Comparison of ENCODE assay signal across 15 cellular contexts in genomic region chr20:17940447-17940971, GRCh38. TPM values are rescaled to one million over a fixed set of nuclear protein-coding genes. Genes with fewer than 3 reads are reported as not detected.
DNase-seq lines count a peak whose midpoint lies in the region; ATAC-seq, FAIRE-seq and TF ChIP-seq lines count a peak whose summit lies in the region.
"Had no signal": no experiment of that assay in that cellular context is flagged by ENCODE, and none has a peak within 500 bp of the region (broad histone marks: within the 10 kb centered on the region; RNA-seq: fewer than 3 reads in every experiment).

No MANE protein-coding gene starts in this region.

- H3K27me3 Mint-ChIP-seq in stimulated activated naive CD8-positive, alpha-beta T cell treated with anti-CD3 and anti-CD28 coated beads, Interleukin-15, Interleukin-2, amounts not matched to agents 100 ng/mL and 50 ng/mL, for 24 hours = no peaks in the 10 kb centered on the region
- no peaks in the 10 kb centered on the region for H3K27me3 Mint-ChIP-seq in T-cell
- H3K27me3 Mint-ChIP-seq: stimulated activated memory B cell treated with anti-CD40 and anti-IgM and Interleukin-4, amounts not matched to agents 10 μg/mL and 1 μg/mL and 100 μg/mL, for 72 hours had no signal

- no peak overlapping the region for H3K4me3 ChIP-seq in H1 (ENCODE audit: extremely low read depth in 1 of 4, insufficient read depth in 2 of 4, low read depth in 3 of 4, low read length in 4 of 4)
- H3K4me3 ChIP-seq: psoas muscle had no signal

- no peak overlapping the region for H2BK20ac ChIP-seq in H1 (ENCODE audit: low read length)

- H3K4me1 ChIP-seq in H1 (replicated peaks in 1 of 4; ENCODE audit: control insufficient read depth in 3 of 4, insufficient read depth in 4 of 4, low read length in 3 of 4) (peaks cover 10 to 23% (median 16%) of the 10 kb centered on the region in 4 experiments), foreskin keratinocyte (no peaks in the 10 kb centered on the region)

- no peak overlapping the region for H3K27ac ChIP-seq in H1 (ENCODE audit: low read depth, low read length)
- no peak overlapping the region for H3K27ac ChIP-seq in foreskin keratinocyte
- H3K27ac ChIP-seq: psoas muscle had no signal

- no peak for ATAC-seq in stimulated activated naive CD8-positive, alpha-beta T cell treated with anti-CD3 and anti-CD28 coated beads, Interleukin-15, Interleukin-2, amounts not matched to agents 100 U/mL and 50 U/mL, for 24 hours
- ATAC-seq in T-cell (replicated peaks in 1 of 4) (no peak), foreskin keratinocyte (no peak)
- ATAC-seq: psoas muscle; stimulated activated memory B cell treated with anti-CD40 and anti-IgM and Interleukin-4, amounts not matched to agents 10 μg/mL and 1 μg/mL and 100 μg/mL, for 72 hours had no signal

- POLR2A ChIA-PET in T-cell (lab: Charles Lee) = no interaction called here
- POLR2A ChIA-PET in H1 (lab: Charles Lee; ENCODE audit: partially characterized antibody) = interaction anchor here (0.6 to 3.5 kb wide), 24 partner anchors 9 to 435 kb away, joined by 3 to 30 read pairs (median 4); partner anchors contain the start of genes DSTN, MGME1, OVOL2 and RRBP1

- no peak overlapping the region for H2AFZ ChIP-seq in H1 (ENCODE audit: low read length)

- H2BK12ac ChIP-seq in H1 (ENCODE audit: low read depth, low read length) = no peak overlapping the region

- no peak for FAIRE-seq in H1 (lab: Jason Lieb, UNC)
- FAIRE-seq: GM18507 had no signal

- peak overlapping the region; percentile 22 for H3K27ac Mint-ChIP-seq in stimulated activated naive CD8-positive, alpha-beta T cell treated with anti-CD3 and anti-CD28 coated beads, Interleukin-15, Interleukin-2, amounts not matched to agents 100 ng/mL and 50 ng/mL, for 24 hours
- peak overlapping the region; percentile 1 to 36 for H3K27ac Mint-ChIP-seq in T-cell
- H3K27ac Mint-ChIP-seq: stimulated activated memory B cell treated with anti-CD40 and anti-IgM and Interleukin-4, amounts not matched to agents 10 μg/mL and 1 μg/mL and 100 μg/mL, for 72 hours had no signal

- 0 out of 2 replicates have a peak overlapping the region, but pooled peaks have one; percentile 0 for H2BK5ac ChIP-seq in H1 (ENCODE audit: low read depth, low read length)

- H3K9me3 Mint-ChIP-seq in stimulated activated naive CD8-positive, alpha-beta T cell treated with anti-CD3 and anti-CD28 coated beads, Interleukin-15, Interleukin-2, amounts not matched to agents 100 ng/mL and 50 ng/mL, for 24 hours = no peaks in the 10 kb centered on the region
- H3K9me3 Mint-ChIP-seq in T-cell = no peaks in the 10 kb centered on the region
- H3K9me3 Mint-ChIP-seq: stimulated activated memory B cell treated with anti-CD40 and anti-IgM and Interleukin-4, amounts not matched to agents 10 μg/mL and 1 μg/mL and 100 μg/mL, for 72 hours had no signal

- H3K23me2 ChIP-seq in H1 (ENCODE audit: low read depth, low read length) = no peaks in the 10 kb centered on the region

- H4K8ac ChIP-seq in H1 (ENCODE audit: extremely low read depth, insufficient read depth, low read length) = peak overlapping the region; percentile 35; the same call in 1 of the 2 replicates

- H3K36me3 ChIP-seq in H1 (ENCODE audit: control insufficient read depth in 2 of 4, insufficient read depth in 4 of 4, low read length in 3 of 4) = peaks cover 16 to 47% (median 38%) of the 10 kb centered on the region in 4 experiments

- H3K18ac ChIP-seq in H1 (ENCODE audit: extremely low read depth, low read length) = no peak overlapping the region

- DNase-seq in stimulated activated naive CD8-positive, alpha-beta T cell treated with anti-CD3 and anti-CD28 coated beads, Interleukin-15, Interleukin-2, amounts not matched to agents 100 U/mL and 50 U/mL, for 24 hours = no peak
- DNase-seq in T-cell = no peak
- DNase-seq in H1 (ENCODE audit: low read depth in 1 of 2, low spot score in 2 of 2) = peak in 1 of 2 experiments; percentile 70
- no peak for DNase-seq in GM20000 (ENCODE audit: low spot score)
- DNase-seq in activated CD4-positive, CD25-positive, alpha-beta regulatory T cell treated with anti-CD3 and anti-CD28 coated beads, Interleukin-2, amount 50 U/mL, for 72 hours = no peak
- DNase-seq in stimulated activated CD4-positive, alpha-beta T cell treated with anti-CD3 and anti-CD28 coated beads, Interleukin-1b, Interleukin-23, amount 100 ng/mL, for 48 hours = no peak
- no peak for DNase-seq in foreskin keratinocyte
- DNase-seq: IMR-90, NCI-H1436 treated with DMSO at 0.1 percent for 48 hours, NCI-H526 treated with DMSO at 0.1 percent for 48 hours, psoas muscle, SIG-M5 had no signal

- no peak overlapping the region for H2BK120ac ChIP-seq in H1 (replicated peaks; ENCODE audit: low read depth, low read length)

- no peaks in the 10 kb centered on the region; the same call in 1 of the 2 replicates for H3K79me1 ChIP-seq in H1 (ENCODE audit: low read depth, low read length)

- H3K9ac ChIP-seq in H1 (replicated peaks in 1 of 4; ENCODE audit: extremely low read depth in 1 of 4, low read depth in 3 of 4, low read length in 3 of 4) = no peak overlapping the region

- no peak overlapping the region for H4K91ac ChIP-seq in H1 (replicated peaks; ENCODE audit: insufficient read length, low read length)

- H2AK5ac ChIP-seq in H1 (ENCODE audit: low read depth, low read length) = no peak overlapping the region

- TF ChIP-seq CTCF in H1 (IDR thresholded peaks at IDR 0.05; ENCODE audit: control extremely low read depth in 1 of 3, insufficient read depth in 1 of 3, low read depth in 1 of 3, low read length in 3 of 3) (no peak), GM20000 (IDR thresholded peaks at IDR 0.05; ENCODE audit: extremely low read depth, missing control alignments) (no peak), foreskin keratinocyte (conservative IDR thresholded peaks at IDR 0.05) (no peak)

- no peak overlapping the region for H3K23ac ChIP-seq in H1 (ENCODE audit: insufficient read length)

- no peak for TF ChIP-seq EP300 in H1 (IDR thresholded peaks at IDR 0.05; ENCODE audit: borderline replicate concordance in 1 of 2, low read depth in 2 of 2, low read length in 2 of 2)

- peaks cover 3 to 18% of the 10 kb centered on the region in 2 experiments for H4K20me1 ChIP-seq in H1 (replicated peaks in 1 of 2; ENCODE audit: control insufficient read depth in 1 of 2, insufficient read depth in 2 of 2, low read length in 2 of 2)

- H2BK15ac ChIP-seq in H1 (ENCODE audit: low read length) = no peak overlapping the region

- H3K79me2 ChIP-seq in H1 (ENCODE audit: control insufficient read depth in 1 of 2, insufficient read depth in 2 of 2, low read length in 2 of 2) = peaks cover 0 to 2% of the 10 kb centered on the region in 2 experiments; a peak in 1 of 4 replicates

- H3K56ac ChIP-seq in H1 (replicated peaks; ENCODE audit: insufficient read length, low read depth, low read length) = no peak overlapping the region

- no peaks in the 10 kb centered on the region for H3K9me3 ChIP-seq in H1 (ENCODE audit: insufficient read depth in 2 of 2, low read depth in 1 of 2, low read length in 1 of 2)
- H3K9me3 ChIP-seq: psoas muscle had no signal

- CTCF ChIA-PET in T-cell (lab: Charles Lee) = interaction anchor here in 1 of 2 donors (0.5 kb wide), 1 partner anchor 435 kb away, joined by 4 read pairs; no protein-coding TSS in a partner anchor
- CTCF ChIA-PET in H1 (lab: Charles Lee; ENCODE audit: partially characterized antibody) = interaction anchor here (0.6 to 4.9 kb wide), 12 partner anchors 8 to 435 kb away, joined by 3 to 26 read pairs (median 3); no protein-coding TSS in a partner anchor

- no peak overlapping the region for H3K4me3 Mint-ChIP-seq in stimulated activated naive CD8-positive, alpha-beta T cell treated with anti-CD3 and anti-CD28 coated beads, Interleukin-15, Interleukin-2, amounts not matched to agents 100 ng/mL and 50 ng/mL, for 24 hours
- no peak overlapping the region for H3K4me3 Mint-ChIP-seq in T-cell
- H3K4me3 Mint-ChIP-seq: stimulated activated memory B cell treated with anti-CD40 and anti-IgM and Interleukin-4, amounts not matched to agents 10 μg/mL and 1 μg/mL and 100 μg/mL, for 72 hours had no signal

- H3K14ac ChIP-seq in H1 (ENCODE audit: insufficient read length) = no peak overlapping the region

- peaks cover 46% of the 10 kb centered on the region for H3K36me3 Mint-ChIP-seq in stimulated activated naive CD8-positive, alpha-beta T cell treated with anti-CD3 and anti-CD28 coated beads, Interleukin-15, Interleukin-2, amounts not matched to agents 100 ng/mL and 50 ng/mL, for 24 hours (ENCODE audit: low read depth)
- H3K36me3 Mint-ChIP-seq in T-cell = peaks cover 22% of the 10 kb centered on the region

- H4K5ac ChIP-seq in H1 (ENCODE audit: insufficient read length, low read depth, low read length) = no peak overlapping the region

- peak overlapping the region in 1 of 2 experiments; percentile 8; a peak in 1 of 4 replicates for H3K4me2 ChIP-seq in H1 (ENCODE audit: insufficient read depth in 1 of 2, low read depth in 2 of 2, low read length in 2 of 2)

- H3K27me3 ChIP-seq in H1 (replicated peaks in 1 of 4; ENCODE audit: control insufficient read depth in 3 of 4, extremely low read depth in 1 of 4, insufficient read depth in 3 of 4, low read length in 3 of 4) = no peaks in the 10 kb centered on the region
- no peaks in the 10 kb centered on the region for H3K27me3 ChIP-seq in foreskin keratinocyte

- H3K4ac ChIP-seq in H1 (replicated peaks; ENCODE audit: insufficient read length, low read depth, low read length) = no peak overlapping the region

- WGBS in H1 (ENCODE audit: extremely low coverage in 1 of 2, insufficient coverage in 1 of 2, insufficient read length in 1 of 2, insufficient replicate concordance in 2 of 2, low coverage in 1 of 2, low lambda C conversion rate in 2 of 2, missing lambda C conversion rate in 1 of 2), 2 experiments = 68% methylated on average over 6 of the region's 6 CpGs; no CpG with 5 or more reads in 1 of the 2 experiments

- peaks cover 29% of the 10 kb centered on the region for H3K4me1 Mint-ChIP-seq in stimulated activated naive CD8-positive, alpha-beta T cell treated with anti-CD3 and anti-CD28 coated beads, Interleukin-15, Interleukin-2, amounts not matched to agents 100 ng/mL and 50 ng/mL, for 24 hours (ENCODE audit: low read depth)
- peaks cover 9 to 13% (median 10%) of the 10 kb centered on the region in 3 donors for H3K4me1 Mint-ChIP-seq in T-cell

- no peak for TF ChIP-seq RAD21 in H1 (IDR thresholded peaks at IDR 0.05 in 1 of 2, conservative IDR thresholded peaks at IDR 0.05 in 1 of 2; ENCODE audit: low read depth in 2 of 2, low read length in 2 of 2)

- peak in 1 of 2 experiments; percentile 69; a peak in 1 of 3 replicates for TF ChIP-seq POLR2A in H1 (IDR thresholded peaks at IDR 0.05; ENCODE audit: control extremely low read depth in 1 of 2, low read depth in 2 of 2, low read length in 2 of 2)

RNA-seq across cellular contexts. Expression of gene SNX5, which starts 28.1 kb away (rescaled TPM):
- 10 to 100 TPM; 53.6 to 68.9 (median 56.7) TPM for total RNA-seq in T-cell
- total RNA-seq in H1 (2021; fragmentation: NEBNext Ultra II Directional; extraction: Animal tissue kit (Norgen Biotek cat#: 25700)) = 181 and 194 TPM in 2 replicates
- polyA plus RNA-seq in H1 (2011; rRNA removed) = 140 and 155 TPM in 2 replicates
- 179 TPM for polyA plus RNA-seq in H1 (2011; cell fraction: cytosol; rRNA removed)
- 236 TPM for polyA plus RNA-seq in H1 (2011; cell fraction: nucleus; rRNA removed)
- 129 to 235 TPM (median 148 TPM) in 4 replicates for polyA plus RNA-seq in H1 (2012, experiment 1 of 2)
- polyA plus RNA-seq in H1 (2012, experiment 2 of 2) = 34.5 TPM
- polyA plus RNA-seq in H1 (2013, experiment 1 of 2) = 213 TPM
- 198 TPM for polyA plus RNA-seq in H1 (2013, experiment 2 of 2)
- 163 and 196 TPM in 2 replicates for polyA minus RNA-seq in H1 (2011; rRNA and poly(A)+ RNA removed)
- 156 TPM for polyA minus RNA-seq in H1 (2011; cell fraction: cytosol; rRNA and poly(A)+ RNA removed)
- 471 TPM for polyA minus RNA-seq in H1 (2011; cell fraction: nucleus; rRNA and poly(A)+ RNA removed)
- 145 and 154 TPM in 2 replicates for total RNA-seq in foreskin keratinocyte
- 104 and 126 TPM in 2 replicates for polyA plus RNA-seq in foreskin keratinocyte

RNA-seq across cellular contexts. Expression of gene MGME1, which starts 28.3 kb away (rescaled TPM):
- total RNA-seq in T-cell (10 to 100 TPM in 3 of 5 donors, 1 to 10 TPM in 2; 7.3 to 15.0 (median 12.8) TPM), foreskin keratinocyte (29.3 and 30.6 TPM in 2 replicates)
- total RNA-seq in H1 (2021; fragmentation: NEBNext Ultra II Directional; extraction: Animal tissue kit (Norgen Biotek cat#: 25700)) = 56.3 and 59.0 TPM in 2 replicates
- polyA plus RNA-seq in H1 (2011; rRNA removed) (13.7 and 27.7 TPM in 2 replicates), foreskin keratinocyte (25.3 and 28.8 TPM in 2 replicates)
- polyA plus RNA-seq in H1 (2011; cell fraction: cytosol; rRNA removed) = 26.3 TPM
- polyA plus RNA-seq in H1 (2011; cell fraction: nucleus; rRNA removed) = 10.6 TPM
- polyA plus RNA-seq in H1 (2012, experiment 1 of 2) = 41.6 to 71.7 TPM (median 46.4 TPM) in 4 replicates
- polyA plus RNA-seq in H1 (2012, experiment 2 of 2) = 8.8 TPM
- 34.4 TPM for polyA plus RNA-seq in H1 (2013, experiment 1 of 2)
- polyA plus RNA-seq in H1 (2013, experiment 2 of 2) = 35.2 TPM
- polyA minus RNA-seq in H1 (2011; rRNA and poly(A)+ RNA removed) = 29.0 and 31.2 TPM in 2 replicates
- 36.3 TPM for polyA minus RNA-seq in H1 (2011; cell fraction: cytosol; rRNA and poly(A)+ RNA removed)
- 31.8 TPM for polyA minus RNA-seq in H1 (2011; cell fraction: nucleus; rRNA and poly(A)+ RNA removed)
